Comparison of ENCODE assay signal across 1 cellular context in the genomic region with DNA sequence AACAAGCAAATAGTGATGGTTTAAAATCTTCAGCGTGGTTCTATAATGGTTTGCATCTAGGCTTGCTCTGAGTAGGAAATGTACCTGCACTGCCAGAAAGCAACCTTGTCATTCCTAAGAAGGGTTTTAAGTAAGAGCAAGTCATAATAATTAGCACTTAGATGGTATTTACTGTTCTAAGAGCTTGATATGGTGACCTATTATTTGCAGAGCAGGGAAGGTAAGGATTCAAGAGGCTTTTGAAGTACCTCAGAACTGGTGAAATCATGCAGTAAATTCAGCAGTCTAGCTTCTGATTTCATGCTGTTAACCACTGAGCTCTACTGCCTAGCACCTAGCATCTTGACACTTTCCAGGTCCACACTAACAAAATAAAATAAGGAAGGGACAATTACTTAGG.
TF ChIP-seq lines count a peak whose summit lies in the region.

No MANE protein-coding gene starts in this region.

TF ChIP-seq in GM23338, 12 proteins besides CTCF, POLR2A, EP300 and RAD21 (continued from another document):
- TF ChIP-seq ZNF462 (CRISPR knock-in tag; IDR thresholded peaks at IDR 0.05) (no peak), STAT1 (IDR thresholded peaks at IDR 0.05; ENCODE audit: unreplicated experiment) (no peak), EZH2 (IDR thresholded peaks at IDR 0.05; ENCODE audit: low read depth, unreplicated experiment) (no peak), JUNB (IDR thresholded peaks at IDR 0.05; ENCODE audit: unreplicated experiment) (no peak)
